Comparison of ENCODE assay signal across 15 cellular contexts in the genomic region with DNA sequence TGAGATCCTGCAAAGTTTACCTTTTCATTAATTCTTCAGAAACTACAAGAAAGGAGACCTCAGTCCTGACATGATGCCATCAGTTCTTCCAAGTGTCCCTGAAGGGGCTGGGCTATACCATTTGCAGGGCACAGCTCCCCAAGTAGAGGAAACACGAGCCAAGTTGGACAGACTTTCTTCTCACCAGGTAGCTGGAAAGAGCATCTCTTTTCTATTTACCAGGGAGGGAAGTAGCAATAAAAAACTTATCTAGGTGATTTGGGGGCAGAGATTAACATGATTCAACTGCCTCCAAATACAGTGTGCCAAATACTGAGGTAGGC.
DNase-seq lines count a peak whose midpoint lies in the region; ATAC-seq and TF ChIP-seq lines count a peak whose summit lies in the region.
"Had no signal": no experiment of that assay in that cellular context is flagged by ENCODE, and none has a peak within 500 bp of the region (broad histone marks: within the 10 kb centered on the region; RNA-seq: fewer than 3 reads in every experiment).

No MANE protein-coding gene starts in this region.

- peak; percentile 94 for DNase-seq in G401 (ENCODE audit: low spot score)
- DNase-seq in cerebellar cortex (ENCODE audit: low spot score): peak; percentile 92
- DNase-seq in OCI-M2 (lab: John Stamatoyannopoulos, UW; ENCODE audit: unreplicated experiment): no peak
- DNase-seq in SHP77 (lab: John Stamatoyannopoulos, UW): no peak
- no peak for DNase-seq in spleen
- DNase-seq: 8988T; CD4-positive, alpha-beta memory T cell; DMS153; DMS79; GF-D8; GM23248 had no signal

- no peaks in the 10 kb centered on the region for H3K27me3 ChIP-seq in HUES48 (ENCODE audit: control insufficient read depth, insufficient read depth, low read length)
- no peaks in the 10 kb centered on the region for H3K27me3 ChIP-seq in iPS-20b (ENCODE audit: insufficient read depth, low read length)
- H3K27me3 ChIP-seq in spleen (replicated peaks in 1 of 7): peaks cover 0 to 25% (median 0%) of the 10 kb centered on the region in 7 donors
- H3K27me3 ChIP-seq: BLaER1 had no signal

- WGBS in spleen, 5 donors: 26 to 36% (median 31%) methylated on average over 1 of the region's 1 CpG

- no peak for ATAC-seq in HG03432 (IDR thresholded peaks at IDR 0.05; ENCODE audit: unreplicated experiment)

- H3K36me3 ChIP-seq in HUES48 (ENCODE audit: control insufficient read depth, insufficient read depth, low read length) (no peaks in the 10 kb centered on the region), iPS-20b (ENCODE audit: insufficient read depth, low read depth, low read length) (no peaks in the 10 kb centered on the region), spleen (no peaks in the 10 kb centered on the region)
- H3K36me3 ChIP-seq: BLaER1 had no signal

- H3K9me3 ChIP-seq in HUES48 (ENCODE audit: control insufficient read depth, insufficient read depth, low read length) (no peaks in the 10 kb centered on the region), iPS-20b (ENCODE audit: insufficient read depth, low read depth, low read length) (no peaks in the 10 kb centered on the region), spleen (no peaks in the 10 kb centered on the region)
- H3K9me3 ChIP-seq: BLaER1 had no signal

- H3K4me3 ChIP-seq in HUES48 (ENCODE audit: low read depth, low read length): peak overlapping the region; percentile 44
- H3K4me3 ChIP-seq in iPS-20b (ENCODE audit: low read length): peak overlapping the region; percentile 34; the same call in 1 of the 2 replicates
- H3K4me3 ChIP-seq in spleen: no peak overlapping the region
- H3K4me3 ChIP-seq: BLaER1, GM23248 had no signal

- no peak for TF ChIP-seq CTCF in spleen (IDR thresholded peaks at IDR 0.05 in 8 of 11, conservative IDR thresholded peaks at IDR 0.05 in 3 of 11)

- H3K4me1 ChIP-seq in HUES48 (ENCODE audit: control insufficient read depth, insufficient read depth, low read length) (peaks cover 26% of the 10 kb centered on the region), iPS-20b (ENCODE audit: insufficient read depth, low read length) (peaks cover 16% of the 10 kb centered on the region; the same call in 1 of the 2 replicates), spleen (peaks cover 0 to 5% (median 0%) of the 10 kb centered on the region in 6 donors)
- H3K4me1 ChIP-seq: BLaER1 had no signal

- no peak overlapping the region for H3K9ac ChIP-seq in HUES48 (ENCODE audit: low read depth, low read length)
- no peak overlapping the region for H3K9ac ChIP-seq in iPS-20b (ENCODE audit: low read depth, low read length)
- H3K9ac ChIP-seq: BLaER1, GM23248 had no signal

- H3K27ac ChIP-seq in HUES48 (ENCODE audit: low read depth, low read length) (peak overlapping the region; percentile 74), iPS-20b (ENCODE audit: low read length) (no peak overlapping the region), spleen (no peak overlapping the region)
- H3K27ac ChIP-seq: BLaER1, GM23248 had no signal

- in situ Hi-C loops in G401 (cut with HindIII; ENCODE audit: low sequenced_read_pairs): no loop called here

- no peak for TF ChIP-seq POLR2A in spleen (IDR thresholded peaks at IDR 0.05)

- intact Hi-C loops in spleen (cut with DNase I; ENCODE audit: low total_unique reads): no loop called here

Comparison
In these comparisons a context has a peak if more than half of its experiments do, and no peak if none do; other contexts are left out.
1. DNase-seq: peak in G401 (single experiment) and cerebellar cortex (single experiment); none in OCI-M2 (single experiment), SHP77 (0 of 2) and spleen (single experiment).
2. H3K4me3 ChIP-seq: peak in HUES48 (single experiment) and iPS-20b (single experiment); none in spleen (0 of 8).